ENCODE assay signal across 26 cellular contexts in genomic region chr18:32360682-32361345, GRCh38.
A peak's percentile ranks its signal among the peaks of the same experiment; 100 is the strongest.
DNase-seq lines count a peak whose midpoint lies in the region; ATAC-seq lines count a peak whose summit lies in the region.
"Had no signal": no experiment of that assay in that cellular context is flagged by ENCODE, and none has a peak within 500 bp of the region (broad histone marks: within the 10 kb centered on the region; RNA-seq: fewer than 3 reads in every experiment).

No MANE protein-coding gene starts in this region.

- no peaks in the 10 kb centered on the region for H3K36me3 Mint-ChIP-seq in CD4-positive, alpha-beta memory T cell

- no peaks in the 10 kb centered on the region for H3K4me1 Mint-ChIP-seq in CD4-positive, alpha-beta memory T cell

- POLR2A ChIA-PET in CD4-positive, alpha-beta memory T cell (lab: Charles Lee; ENCODE audit: partially characterized antibody), result no interaction called here

- H3K4me3 ChIP-seq in adipocyte (ENCODE audit: low read length), result peak overlapping the region; percentile 12
- no peak overlapping the region for H3K4me3 ChIP-seq in CD4-positive, alpha-beta memory T cell (ENCODE audit: low read length in 2 of 2)
- H3K4me3 ChIP-seq: SK-N-MC had no signal

- intact Hi-C loops in CD4-positive, alpha-beta memory T cell (cut with micrococcal nuclease), result no loop called here

- H3K27ac ChIP-seq in CD4-positive, alpha-beta memory T cell (ENCODE audit: low read depth, low read length), result no peak overlapping the region
- H3K27ac ChIP-seq: SK-N-MC had no signal

- H3K27me3 ChIP-seq in adipocyte (replicated peaks; ENCODE audit: control insufficient read depth, insufficient read depth, low read length), result no peaks in the 10 kb centered on the region
- no peaks in the 10 kb centered on the region for H3K27me3 ChIP-seq in CD4-positive, alpha-beta memory T cell (ENCODE audit: insufficient read depth, low read length)

- no peak overlapping the region for H3K9ac ChIP-seq in adipocyte (ENCODE audit: low read length)

- no peak for ATAC-seq in GM18858 (IDR thresholded peaks at IDR 0.05; ENCODE audit: unreplicated experiment)

- peaks cover 0 to 1% (median 0%) of the 10 kb centered on the region in 8 donors for H3K9me3 Mint-ChIP-seq in CD4-positive, alpha-beta memory T cell
- H3K9me3 Mint-ChIP-seq: H9; T-helper 1 cell treated with Interleukin-12 subunit alpha and Interleukin-12 subunit beta and Interleukin-4 antibody, amounts not matched to agents 30 μg/mL and 1 μg/mL, for 36 hours had no signal

- peaks cover 23% of the 10 kb centered on the region for H3K4me1 ChIP-seq in adipocyte (ENCODE audit: control insufficient read depth, insufficient read depth, low read length)
- no peaks in the 10 kb centered on the region for H3K4me1 ChIP-seq in CD4-positive, alpha-beta memory T cell (ENCODE audit: insufficient read depth, low read length)

- no peaks in the 10 kb centered on the region for H3K9me3 ChIP-seq in adipocyte (ENCODE audit: control insufficient read depth, low read length)
- H3K9me3 ChIP-seq in CD4-positive, alpha-beta memory T cell (ENCODE audit: control insufficient read depth in 1 of 2, low read length in 2 of 2), result no peaks in the 10 kb centered on the region

- peak; percentile 4 for DNase-seq in NOMO-1 treated with DMSO at 0.1 percent for 48 hours (lab: John Stamatoyannopoulos, UW; ENCODE audit: unreplicated experiment)
- no peak for DNase-seq in NOMO-1 treated with dmso at 0.1 percent for 144 hours (lab: John Stamatoyannopoulos, UW; ENCODE audit: unreplicated experiment)
- DNase-seq in NAMALWA (ENCODE audit: low spot score), result peak; percentile 7
- DNase-seq in adipocyte (ENCODE audit: low read depth), result no peak
- peak; percentile 49 for DNase-seq in putamen (ENCODE audit: low spot score)
- DNase-seq in GM19240 (ENCODE audit: insufficient read length, low spot score), result no peak
- DNase-seq in CD4-positive, alpha-beta memory T cell, result no peak
- DNase-seq: DMS79; EL; GF-D8; H9; Karpas-422; NCI-H1048; NCI-H1694 treated with DMSO at 0.1 percent for 48 hours; NCI-H2081; NCI-H2171 treated with DMSO at 0.1 percent for 48 hours; NCI-H345; NCI-H510A treated with DMSO at 0.1 percent for 48 hours; NCI-H748 treated with DMSO at 0.1 percent for 48 hours; NK-92 treated with Interleukin-12 subunit alpha and Interleukin-12 subunit beta, amount 100 ng/mL, for 24 hours; OCI-M1; SIG-M5; SW 1271 had no signal

- no peak overlapping the region for H3K27ac Mint-ChIP-seq in CD4-positive, alpha-beta memory T cell
- H3K27ac Mint-ChIP-seq: H9; T-helper 1 cell treated with Interleukin-12 subunit alpha and Interleukin-12 subunit beta and Interleukin-4 antibody, amounts not matched to agents 30 μg/mL and 1 μg/mL, for 36 hours had no signal

- H3K4me3 Mint-ChIP-seq in CD4-positive, alpha-beta memory T cell, result no peak overlapping the region
- H3K4me3 Mint-ChIP-seq: H9; T-helper 1 cell treated with Interleukin-12 subunit alpha and Interleukin-12 subunit beta and Interleukin-4 antibody, amounts not matched to agents 30 μg/mL and 1 μg/mL, for 36 hours had no signal

- CTCF ChIA-PET in CD4-positive, alpha-beta memory T cell (lab: Charles Lee; ENCODE audit: partially characterized antibody), result no interaction called here

- peaks cover 1 to 8% of the 10 kb centered on the region in 2 donors for H3K27me3 Mint-ChIP-seq in CD4-positive, alpha-beta memory T cell

- H3K36me3 ChIP-seq in adipocyte (ENCODE audit: control insufficient read depth, insufficient read depth, low read length, severe bottlenecking), result no peaks in the 10 kb centered on the region
- H3K36me3 ChIP-seq in CD4-positive, alpha-beta memory T cell (ENCODE audit: insufficient read depth, low read length), result no peaks in the 10 kb centered on the region

Comparison
In these comparisons a context has a peak if more than half of its experiments do, and no peak if none do; other contexts are left out.
1. DNase-seq: peak in NOMO-1 treated with DMSO at 0.1 percent for 48 hours (single experiment), NAMALWA (single experiment) and putamen (single experiment); none in NOMO-1 treated with dmso at 0.1 percent for 144 hours (single experiment), adipocyte (single experiment), GM19240 (single experiment) and CD4-positive, alpha-beta memory T cell (0 of 5).